ENCODE assay signal across 9 cellular contexts in the genomic region with DNA sequence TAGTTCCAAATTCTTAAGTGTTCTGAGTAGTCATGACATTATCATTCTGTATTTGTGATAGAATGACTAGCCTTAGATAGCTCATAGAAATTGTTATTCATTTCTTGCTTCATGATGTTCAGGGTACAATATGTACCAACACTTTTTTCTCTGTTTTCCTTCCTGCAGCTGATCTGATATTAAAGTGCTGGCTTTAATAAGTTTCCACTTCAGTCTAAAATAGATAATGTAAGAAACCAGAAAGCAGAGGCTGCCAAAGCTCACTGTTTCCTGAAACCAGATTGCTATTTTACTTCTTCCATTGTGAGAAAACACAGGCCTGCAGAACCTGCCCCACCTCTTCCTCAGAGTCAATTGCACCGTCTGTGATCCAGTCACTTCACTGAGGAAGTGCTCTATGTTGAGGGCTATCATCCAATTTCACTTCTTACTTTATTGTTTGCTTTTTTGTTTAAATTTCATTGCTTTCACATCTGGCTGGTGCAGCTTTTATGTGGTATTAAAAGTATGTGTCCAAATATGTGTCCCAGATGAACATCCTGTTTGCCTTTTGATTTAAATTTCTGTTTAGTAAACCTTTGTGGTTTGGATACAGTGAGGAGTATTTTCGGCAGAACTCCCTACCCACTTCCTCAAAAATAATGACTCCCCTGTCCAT.
A peak's percentile ranks its signal among the peaks of the same experiment; 100 is the strongest.
DNase-seq lines count a peak whose midpoint lies in the region; ATAC-seq, FAIRE-seq and TF ChIP-seq lines count a peak whose summit lies in the region.
"Had no signal": no experiment of that assay in that cellular context is flagged by ENCODE, and none has a peak within 500 bp of the region (broad histone marks: within the 10 kb centered on the region; RNA-seq: fewer than 3 reads in every experiment).

No MANE protein-coding gene starts in this region.

- DNase-seq in GM12878 (ENCODE audit: low read depth, low spot score) (peak; percentile 1), lung microvascular endothelial cell (ENCODE audit: low read depth in 2 of 2) (peak; percentile 83 to 87), endodermal cell (no peak), NCI-H748 treated with DMSO at 0.1 percent for 48 hours (lab: John Stamatoyannopoulos, UW) (no peak), WTC11 (ENCODE audit: low spot score) (no peak)
- no peak for DNase-seq in activated naive CD4-positive, alpha-beta T cell treated with Interleukin-2 at 50 U/mL for 16 hours

- RAD21 ChIA-PET in GM12878 (lab: Charles Lee; ENCODE audit: unreplicated experiment), result no interaction called here

- CTCF ChIA-PET in GM12878 (lab: Yijun Ruan, JAX) (interaction anchor here (0.9 kb wide), 1 partner anchor 201 kb away, joined by 3 read pairs; no protein-coding TSS in a partner anchor), WTC11 (lab: Charles Lee) (no interaction called here)

- TF ChIP-seq CTCF in GM12878 (IDR thresholded peaks at IDR 0.05 in 2 of 3, conservative IDR thresholded peaks at IDR 0.05 in 1 of 3; ENCODE audit: control insufficient read depth in 2 of 3, extremely low read depth in 1 of 3, insufficient read depth in 1 of 3, low read depth in 3 of 3, low read length in 3 of 3) (no peak), endodermal cell (conservative IDR thresholded peaks at IDR 0.05) (no peak), WTC11 (IDR thresholded peaks at IDR 0.05) (no peak)

- in situ Hi-C loops in GM12878 (cut with MboI), result no loop called here

- H3K4me2 ChIP-seq in GM12878 (ENCODE audit: control insufficient read depth, insufficient read depth), result no peak overlapping the region; the same call in 1 of the 2 replicates

- no peaks in the 10 kb centered on the region for H3K79me2 ChIP-seq in GM12878 (ENCODE audit: control insufficient read depth, insufficient read depth, low read length)

- no peak overlapping the region for H3K9ac ChIP-seq in GM12878 (ENCODE audit: control insufficient read depth, insufficient read depth, low read length)
- H3K9ac ChIP-seq in endodermal cell (ENCODE audit: extremely low read depth, low read length, poor library complexity, severe bottlenecking), result no peak overlapping the region

- H3K9me3 ChIP-seq in GM12878 (replicated peaks; ENCODE audit: control insufficient read depth, insufficient read depth, low read length), result no peaks in the 10 kb centered on the region
- peaks cover 7% of the 10 kb centered on the region for H3K9me3 ChIP-seq in endodermal cell (ENCODE audit: control insufficient read depth, low read length)

- H3K4me1 ChIP-seq in GM12878 (ENCODE audit: control insufficient read depth, insufficient read depth, low read length), result no peaks in the 10 kb centered on the region
- H3K4me1 ChIP-seq in endodermal cell (ENCODE audit: control insufficient read depth, insufficient read depth, low read length), result peaks cover under 1% of the 10 kb centered on the region

- TF ChIP-seq RAD21 in GM12878 (IDR thresholded peaks at IDR 0.05; ENCODE audit: insufficient read depth, low read depth, low read length), result no peak

- no peak overlapping the region for H3K4me3 ChIP-seq in GM12878
- no peak overlapping the region for H3K4me3 ChIP-seq in endodermal cell (ENCODE audit: low read length)

- intact Hi-C loops in GM12878 (cut with micrococcal nuclease; ENCODE audit: unreplicated experiment), result no loop called here

- H3K4me1 Mint-ChIP-seq in endodermal cell, result peaks cover 6% of the 10 kb centered on the region
- H3K4me1 Mint-ChIP-seq in WTC11, result peaks cover 22% of the 10 kb centered on the region

- H3K4me3 Mint-ChIP-seq in endodermal cell (no peak overlapping the region), WTC11 (no peak overlapping the region)
- H3K4me3 Mint-ChIP-seq: stimulated activated naive CD8-positive, alpha-beta T cell treated with anti-CD3 and anti-CD28 coated beads, Interleukin-15, Interleukin-2, amounts not matched to agents 100 ng/mL and 50 ng/mL, for 24 hours had no signal

- H3K27me3 ChIP-seq in GM12878 (replicated peaks in 1 of 2; ENCODE audit: control insufficient read depth in 2 of 2, insufficient read depth in 2 of 2, low read length in 1 of 2) (no peaks in the 10 kb centered on the region), endodermal cell (ENCODE audit: control insufficient read depth, insufficient read depth, low read length, poor library complexity, severe bottlenecking) (no peaks in the 10 kb centered on the region)

- H2AFZ ChIP-seq in GM12878 (ENCODE audit: control insufficient read depth, low read depth, low read length), result no peak overlapping the region

- WGBS in GM12878 (ENCODE audit: insufficient coverage, insufficient replicate concordance, low lambda C conversion rate, missing lambda C conversion rate), result 0% methylated on average over 2 of the region's 2 CpGs
- WGBS in endodermal cell (ENCODE audit: insufficient coverage in 1 of 2, insufficient read length in 1 of 2), 2 experiments, result 79 to 80% methylated on average over 1 to 2 of the region's 2 CpGs

- BruUV-seq in GM12878 (replicated peaks; lab: Mats Ljungman, UMichigan), result no TSS peak

- no peaks in the 10 kb centered on the region for H4K20me1 ChIP-seq in GM12878 (ENCODE audit: control insufficient read depth, insufficient read depth)

- FAIRE-seq in GM12878 (lab: Jason Lieb, UNC), result no peak

- H3K36me3 ChIP-seq in GM12878 (ENCODE audit: control insufficient read depth in 2 of 2, insufficient read depth in 2 of 2, low read length in 1 of 2), result no peaks in the 10 kb centered on the region
- no peaks in the 10 kb centered on the region for H3K36me3 ChIP-seq in endodermal cell (ENCODE audit: control insufficient read depth, insufficient read depth, low read length)

- no peaks in the 10 kb centered on the region for H3K36me3 Mint-ChIP-seq in endodermal cell (ENCODE audit: low read depth)
- H3K36me3 Mint-ChIP-seq in WTC11, result no peaks in the 10 kb centered on the region

- no peak for TF ChIP-seq POLR2A in GM12878 (IDR thresholded peaks at IDR 0.05; ENCODE audit: low read depth, low read length)

- POLR2A ChIA-PET in GM12878 (lab: Charles Lee) (no interaction called here), WTC11 (lab: Charles Lee) (no interaction called here)

- SMC1A ChIA-PET in GM12878 (lab: Charles Lee; ENCODE audit: uncharacterized antibody, unreplicated experiment), result interaction anchor here (1.0 to 1.5 kb wide), 2 partner anchors 17 to 44 kb away, joined by 3 read pairs; no protein-coding TSS in a partner anchor

- TF ChIP-seq EP300 in GM12878 (IDR thresholded peaks at IDR 0.05; ENCODE audit: borderline replicate concordance in 1 of 2, control insufficient read depth in 1 of 2, low read depth in 2 of 2, low read length in 2 of 2), result no peak

- H3K27ac ChIP-seq in GM12878 (ENCODE audit: control insufficient read depth, insufficient read depth) (no peak overlapping the region), endodermal cell (ENCODE audit: low read depth, low read length) (no peak overlapping the region)

- H3K9me3 Mint-ChIP-seq in endodermal cell (no peaks in the 10 kb centered on the region), WTC11 (peaks cover 8% of the 10 kb centered on the region)
- H3K9me3 Mint-ChIP-seq: stimulated activated naive CD8-positive, alpha-beta T cell treated with anti-CD3 and anti-CD28 coated beads, Interleukin-15, Interleukin-2, amounts not matched to agents 100 ng/mL and 50 ng/mL, for 24 hours had no signal

- H3K27me3 Mint-ChIP-seq in endodermal cell (ENCODE audit: insufficient read depth) (no peaks in the 10 kb centered on the region), WTC11 (ENCODE audit: low read depth) (no peaks in the 10 kb centered on the region)
- H3K27me3 Mint-ChIP-seq: stimulated activated naive CD8-positive, alpha-beta T cell treated with anti-CD3 and anti-CD28 coated beads, Interleukin-15, Interleukin-2, amounts not matched to agents 100 ng/mL and 50 ng/mL, for 24 hours had no signal

- no peak overlapping the region for H3K27ac Mint-ChIP-seq in endodermal cell
- H3K27ac Mint-ChIP-seq in WTC11, result no peak overlapping the region
- H3K27ac Mint-ChIP-seq: stimulated activated naive CD8-positive, alpha-beta T cell treated with anti-CD3 and anti-CD28 coated beads, Interleukin-15, Interleukin-2, amounts not matched to agents 100 ng/mL and 50 ng/mL, for 24 hours had no signal

- ATAC-seq in GM18498 (IDR thresholded peaks at IDR 0.05; ENCODE audit: unreplicated experiment) (peak; percentile 82), HG03354 (IDR thresholded peaks at IDR 0.05; ENCODE audit: poor library complexity, severe bottlenecking, unreplicated experiment) (peak; percentile 75), GM12878 (peak; percentile 70), WTC11 (no peak; the same call in 1 of the 2 replicates)

TF ChIP-seq in GM12878, 131 proteins besides CTCF, POLR2A, EP300 and RAD21:
- peak; percentile 29; the same call in 1 of the 2 replicates for TF ChIP-seq SPI1 (IDR thresholded peaks at IDR 0.05; ENCODE audit: borderline replicate concordance, insufficient read depth, low read depth, low read length)
- TF ChIP-seq HSF1 (IDR thresholded peaks at IDR 0.05; ENCODE audit: low read depth, low read length), result no peak

TF ChIP-seq in WTC11, 78 proteins besides CTCF, POLR2A, EP300 and RAD21 (continues in another document):
- TF ChIP-seq JUN (CRISPR knock-in tag; IDR thresholded peaks at IDR 0.05) (no peak), TCF7 (CRISPR knock-in tag; IDR thresholded peaks at IDR 0.05; ENCODE audit: low read depth) (no peak), GABPB1 (CRISPR knock-in tag; IDR thresholded peaks at IDR 0.05) (no peak), JAZF1 (CRISPR knock-in tag; IDR thresholded peaks at IDR 0.05) (no peak), RORB (CRISPR knock-in tag; IDR thresholded peaks at IDR 0.05) (no peak)
- TF ChIP-seq, protein P1, sequence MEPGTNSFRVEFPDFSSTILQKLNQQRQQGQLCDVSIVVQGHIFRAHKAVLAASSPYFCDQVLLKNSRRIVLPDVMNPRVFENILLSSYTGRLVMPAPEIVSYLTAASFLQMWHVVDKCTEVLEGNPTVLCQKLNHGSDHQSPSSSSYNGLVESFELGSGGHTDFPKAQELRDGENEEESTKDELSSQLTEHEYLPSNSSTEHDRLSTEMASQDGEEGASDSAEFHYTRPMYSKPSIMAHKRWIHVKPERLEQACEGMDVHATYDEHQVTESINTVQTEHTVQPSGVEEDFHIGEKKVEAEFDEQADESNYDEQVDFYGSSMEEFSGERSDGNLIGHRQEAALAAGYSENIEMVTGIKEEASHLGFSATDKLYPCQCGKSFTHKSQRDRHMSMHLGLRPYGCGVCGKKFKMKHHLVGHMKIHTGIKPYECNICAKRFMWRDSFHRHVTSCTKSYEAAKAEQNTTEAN (CRISPR knock-in tag; IDR thresholded peaks at IDR 0.05), result no peak

Comparison
In these comparisons a context has a peak if more than half of its experiments do, and no peak if none do; other contexts are left out.
1. DNase-seq: peak in GM12878 (single experiment) and lung microvascular endothelial cell (2 of 2); none in endodermal cell (single experiment), activated naive CD4-positive, alpha-beta T cell treated with Interleukin-2 at 50 U/mL for 16 hours (single experiment), NCI-H748 treated with DMSO at 0.1 percent for 48 hours (single experiment) and WTC11 (single experiment).